Comparison of ENCODE assay signal across 16 cellular contexts in the genomic region with DNA sequence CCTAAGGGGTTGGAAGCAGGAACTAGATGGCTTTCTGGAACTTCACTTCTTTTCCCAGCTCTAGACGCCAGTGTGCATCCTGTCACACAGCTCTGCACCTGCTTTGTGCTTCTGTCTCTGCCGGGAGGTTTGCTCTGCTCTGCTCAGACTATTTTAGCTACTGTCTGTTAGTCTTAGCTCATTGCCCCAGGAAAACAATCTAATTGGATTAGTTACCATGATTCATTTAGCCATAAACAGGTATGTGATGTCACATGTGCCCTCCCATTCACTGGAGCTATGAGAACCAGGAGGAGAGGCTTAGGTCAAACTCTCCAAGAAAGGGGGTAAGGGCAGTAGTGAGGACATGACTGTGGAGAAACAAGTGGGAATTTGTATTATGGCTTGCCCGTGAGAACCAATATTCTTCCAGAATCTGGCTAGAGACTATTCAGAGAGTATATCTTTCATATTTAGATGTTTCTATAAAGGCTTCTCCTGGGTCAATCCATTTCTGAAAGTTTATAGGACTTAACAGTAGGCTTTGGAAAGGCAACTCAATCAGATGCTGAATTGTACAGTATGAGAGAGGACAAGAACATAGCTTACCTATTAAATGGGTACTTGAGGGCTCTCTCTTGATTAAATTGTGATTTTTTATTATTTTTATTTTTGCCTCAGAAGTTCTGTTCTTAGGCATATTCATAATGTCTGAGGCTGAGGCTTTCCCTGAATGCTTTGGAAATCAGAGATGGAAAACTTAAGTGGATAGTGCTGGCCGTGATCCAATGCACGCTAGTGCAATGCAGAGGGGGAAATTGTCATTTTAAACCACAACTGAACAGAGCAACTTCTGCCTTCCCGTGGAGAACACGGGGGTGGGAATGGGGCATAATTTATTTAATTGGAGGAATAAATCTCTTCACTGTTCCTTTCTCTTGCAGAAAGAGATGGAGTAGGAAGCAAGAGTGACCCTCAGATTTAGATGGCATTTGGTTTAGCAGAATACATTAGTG. TPM values are rescaled to one million over a fixed set of nuclear protein-coding genes. Genes with fewer than 3 reads are reported as not detected.
DNase-seq lines count a peak whose midpoint lies in the region; ATAC-seq and TF ChIP-seq lines count a peak whose summit lies in the region.
"Had no signal": no experiment of that assay in that cellular context is flagged by ENCODE, and none has a peak within 500 bp of the region (broad histone marks: within the 10 kb centered on the region; RNA-seq: fewer than 3 reads in every experiment).

No MANE protein-coding gene starts in this region.

- no peak overlapping the region for H3K9ac ChIP-seq in fibroblast of lung (ENCODE audit: insufficient read depth, low read length)

- H3K4me2 ChIP-seq in fibroblast of lung (ENCODE audit: extremely low read depth, insufficient read depth, low read length) = no peak overlapping the region
- H3K4me2 ChIP-seq: hepatocyte had no signal

- intact Hi-C loops in A673 (cut with micrococcal nuclease; ENCODE audit: unreplicated experiment) = no loop called here
- intact Hi-C loops in CD8-positive, alpha-beta T cell (cut with DNase I, micrococcal nuclease) = loop anchor here in 1 of 2 experiments (10.0 kb wide), 1 partner anchor 1425 kb away; no protein-coding TSS in a partner anchor

- H3K27ac ChIP-seq in A673 (ENCODE audit: low read depth, low read length, poor library complexity, severe bottlenecking) (no peak overlapping the region), fibroblast of lung (ENCODE audit: insufficient read depth, low read length) (no peak overlapping the region)
- H3K27ac ChIP-seq in CD8-positive, alpha-beta T cell (ENCODE audit: low read depth, low read length) = no peak overlapping the region
- H3K27ac ChIP-seq: hepatocyte, HL-60, pancreas had no signal

- H3K27me3 ChIP-seq in A673 (replicated peaks; ENCODE audit: insufficient read depth, low read depth, low read length, poor library complexity) (no peaks in the 10 kb centered on the region), fibroblast of lung (ENCODE audit: control insufficient read depth, insufficient read depth, low read length) (no peaks in the 10 kb centered on the region)
- H3K27me3 ChIP-seq in CD8-positive, alpha-beta T cell (ENCODE audit: insufficient read depth, low read length) = no peaks in the 10 kb centered on the region
- H3K27me3 ChIP-seq: hepatocyte, pancreas had no signal

- H3K36me3 Mint-ChIP-seq in CD8-positive, alpha-beta T cell = no peaks in the 10 kb centered on the region

- H3K27me3 Mint-ChIP-seq in CD8-positive, alpha-beta T cell (ENCODE audit: low read depth) = no peaks in the 10 kb centered on the region

- POLR2A ChIA-PET in A673 (lab: Charles Lee; ENCODE audit: low non-redundant PET) = no interaction called here
- POLR2A ChIA-PET in CD8-positive, alpha-beta T cell (lab: Charles Lee) = interaction anchor here (1.0 kb wide), 1 partner anchor 22 kb away, joined by 4 read pairs; the partner anchor contains the start of gene NREP

- H3K27ac Mint-ChIP-seq in CD8-positive, alpha-beta T cell = no peak overlapping the region

- DNase-seq in A673 (ENCODE audit: low spot score) (peak; percentile 47), G401 (ENCODE audit: low spot score) (peak; percentile 22), NCI-H82 (lab: John Stamatoyannopoulos, UW) (peak; percentile 78), fibroblast of lung (ENCODE audit: low read depth in 2 of 2) (peak; percentile 33 to 68)
- no peak for DNase-seq in CD8-positive, alpha-beta T cell
- DNase-seq: amniotic stem cell; effector memory CD4-positive, alpha-beta T cell; pancreas; RPMI8226; stimulated activated CD4-positive, alpha-beta T cell treated with anti-CD3 and anti-CD28 coated beads, Interleukin-1b, Interleukin-23, amount 100 ng/mL, for 48 hours; stimulated activated naive CD4-positive, alpha-beta T cell had no signal

- H3K9me3 Mint-ChIP-seq in CD8-positive, alpha-beta T cell = no peaks in the 10 kb centered on the region

- H3K4me1 ChIP-seq in A673 (ENCODE audit: insufficient read depth, low read length, poor library complexity, severe bottlenecking) (peaks cover 28% of the 10 kb centered on the region), fibroblast of lung (ENCODE audit: control insufficient read depth, extremely low read depth, insufficient read depth, low read length) (no peaks in the 10 kb centered on the region)
- no peaks in the 10 kb centered on the region for H3K4me1 ChIP-seq in CD8-positive, alpha-beta T cell (ENCODE audit: insufficient read depth, low read length)
- H3K4me1 ChIP-seq: pancreas had no signal

- no peaks in the 10 kb centered on the region for H4K20me1 ChIP-seq in fibroblast of lung (ENCODE audit: control insufficient read depth, extremely low read depth, insufficient read depth, low read length)

- TF ChIP-seq CTCF in A673 (conservative IDR thresholded peaks at IDR 0.05; ENCODE audit: low read depth, low read length) (no peak), fibroblast of lung (conservative IDR thresholded peaks at IDR 0.05 in 1 of 2, IDR thresholded peaks at IDR 0.05 in 1 of 2; ENCODE audit: low read depth in 1 of 2, low read length in 2 of 2) (no peak)
- no peak for TF ChIP-seq CTCF in CD8-positive, alpha-beta T cell (IDR thresholded peaks at IDR 0.05)

- no peaks in the 10 kb centered on the region for H3K4me1 Mint-ChIP-seq in CD8-positive, alpha-beta T cell (ENCODE audit: low read depth)

- in situ Hi-C loops in G401 (cut with HindIII; ENCODE audit: low sequenced_read_pairs) = no loop called here

- H3K79me2 ChIP-seq in fibroblast of lung (ENCODE audit: control insufficient read depth, insufficient read depth, low read length) = no peaks in the 10 kb centered on the region
- H3K79me2 ChIP-seq: hepatocyte had no signal

- no TSS peak for BruUV-seq in A673 (replicated peaks; lab: Mats Ljungman, UMichigan)

- H2AFZ ChIP-seq in fibroblast of lung (ENCODE audit: low read length) = no peak overlapping the region
- H2AFZ ChIP-seq: hepatocyte had no signal

- ATAC-seq in GM21786 (IDR thresholded peaks at IDR 0.05; ENCODE audit: unreplicated experiment) (no peak), GM21360 (IDR thresholded peaks at IDR 0.05; ENCODE audit: unreplicated experiment) (no peak), GM19397 (IDR thresholded peaks at IDR 0.05; ENCODE audit: unreplicated experiment) (no peak)
- no peak for ATAC-seq in CD8-positive, alpha-beta T cell
- ATAC-seq: pancreas had no signal

- CTCF ChIA-PET in A673 (lab: Charles Lee) = interaction anchor here (0.6 to 1.0 kb wide), 2 partner anchors 22 to 41 kb away, joined by 3 read pairs; no protein-coding TSS in a partner anchor
- CTCF ChIA-PET in CD8-positive, alpha-beta T cell (lab: Charles Lee) = no interaction called here

- no peak overlapping the region for H3K4me3 ChIP-seq in A673 (ENCODE audit: low read depth, low read length, poor library complexity, severe bottlenecking)
- no peak overlapping the region for H3K4me3 ChIP-seq in fibroblast of lung (replicated peaks in 1 of 4; ENCODE audit: control extremely low read depth in 1 of 4, insufficient read depth in 1 of 4, low read depth in 3 of 4, low read length in 4 of 4)
- no peak overlapping the region for H3K4me3 ChIP-seq in CD8-positive, alpha-beta T cell (ENCODE audit: low read depth, low read length)
- H3K4me3 ChIP-seq: hepatocyte, pancreas had no signal

- no peak overlapping the region for H3K4me3 Mint-ChIP-seq in CD8-positive, alpha-beta T cell

- H3K9me3 ChIP-seq in A673 (ENCODE audit: low read depth, low read length, poor library complexity, severe bottlenecking) = no peaks in the 10 kb centered on the region
- H3K9me3 ChIP-seq in fibroblast of lung (ENCODE audit: control insufficient read depth, insufficient read depth, low read depth, low read length) = no peaks in the 10 kb centered on the region
- no peaks in the 10 kb centered on the region for H3K9me3 ChIP-seq in CD8-positive, alpha-beta T cell (ENCODE audit: low read length)
- H3K9me3 ChIP-seq: pancreas had no signal

- H3K36me3 ChIP-seq in A673 (ENCODE audit: insufficient read depth, low read length, poor library complexity, severe bottlenecking) = no peaks in the 10 kb centered on the region
- no peaks in the 10 kb centered on the region for H3K36me3 ChIP-seq in fibroblast of lung (ENCODE audit: control insufficient read depth, insufficient read depth, low read length)
- no peaks in the 10 kb centered on the region for H3K36me3 ChIP-seq in CD8-positive, alpha-beta T cell (ENCODE audit: insufficient read depth, low read length)
- H3K36me3 ChIP-seq: pancreas had no signal

RNA-seq across cellular contexts. Expression of gene NREP, which starts 22.6 kb away (rescaled TPM):
- total RNA-seq in A673 (2021) (31.0 and 36.4 TPM in 2 replicates), fibroblast of lung (56.8 and 86.0 TPM in 2 replicates)
- 2.3 and 6.9 TPM in 2 replicates for total RNA-seq in G401 (2014; rRNA removed; shearing (Covaris generic))
- 149 and 364 TPM in 2 replicates for polyA plus RNA-seq in fibroblast of lung
- 64.0 and 156 TPM in 2 replicates for polyA plus RNA-seq in fibroblast of lung (2012)
- 14.6 and 34.6 TPM in 2 replicates for polyA minus RNA-seq in fibroblast of lung (ENCODE audit: low replicate concordance)
- 1 to 10 TPM; 1.9 to 2.2 TPM for total RNA-seq in CD8-positive, alpha-beta T cell

Comparison
In these comparisons a context has a peak if more than half of its experiments do, and no peak if none do; other contexts are left out.
1. DNase-seq: peak in A673 (single experiment), G401 (single experiment), NCI-H82 (single experiment) and fibroblast of lung (2 of 2); none in CD8-positive, alpha-beta T cell (0 of 7).